In genomic region chr2:28821295-28821958, GRCh38 we compare ENCODE assay signal across 8 cellular contexts. TPM values are rescaled to one million over a fixed set of nuclear protein-coding genes. Genes with fewer than 3 reads are reported as not detected.
DNase-seq lines count a peak whose midpoint lies in the region; ATAC-seq and TF ChIP-seq lines count a peak whose summit lies in the region.

No MANE protein-coding gene starts in this region.

- no peak for TF ChIP-seq POLR2A in gastrocnemius medialis (IDR thresholded peaks at IDR 0.05)

- H3K4me1 ChIP-seq in gastrocnemius medialis, result no peaks in the 10 kb centered on the region

- H3K9me3 ChIP-seq in gastrocnemius medialis, result no peaks in the 10 kb centered on the region

- no peaks in the 10 kb centered on the region for H3K27me3 ChIP-seq in gastrocnemius medialis

- ATAC-seq in left cardiac atrium, result peak; percentile 38 to 58
- ATAC-seq in gastrocnemius medialis, result peak; percentile 70 to 94
- ATAC-seq in HG02938 (IDR thresholded peaks at IDR 0.05; ENCODE audit: unreplicated experiment), result no peak

- H3K27ac ChIP-seq in gastrocnemius medialis, result no peak overlapping the region

- DNase-seq in GM03348 (ENCODE audit: low spot score), result peak; percentile 62
- DNase-seq in Jurkat, Clone E6-1 (ENCODE audit: low read depth, low spot score), result peak; percentile 75
- peak; percentile 29 for DNase-seq in SHP77 treated with DMSO at 0.1 percent for 48 hours (lab: John Stamatoyannopoulos, UW)
- peak; percentile 45 for DNase-seq in activated naive CD4-positive, alpha-beta T cell treated with anti-CD3 and anti-CD28 coated beads, Interleukin-2, amount 50 U/mL, for 16 hours
- no peak for DNase-seq in left cardiac atrium
- peak; percentile 12 to 28 for DNase-seq in gastrocnemius medialis
- DNase-seq in cortex of kidney (lab: John Stamatoyannopoulos, UW), result no peak

- no peaks in the 10 kb centered on the region for H3K36me3 ChIP-seq in gastrocnemius medialis

- peak; percentile 67 to 80 (median 74) for TF ChIP-seq CTCF in gastrocnemius medialis (IDR thresholded peaks at IDR 0.05 in 4 of 5, conservative IDR thresholded peaks at IDR 0.05 in 1 of 5)

- no peak overlapping the region for H3K4me3 ChIP-seq in Jurkat, Clone E6-1 (ENCODE audit: low read length)
- no peak overlapping the region for H3K4me3 ChIP-seq in gastrocnemius medialis

- in situ Hi-C loops in gastrocnemius medialis (cut with MboI; ENCODE audit: low sequenced_read_pairs in 4 of 4), result loop anchor here in 3 of 4 donors (25.0 kb wide), 1 partner anchor 366 kb away; no protein-coding TSS in a partner anchor

- intact Hi-C loops in left cardiac atrium (cut with DNase I), result loop anchor here in 1 of 2 donors (5.0 kb wide), 1 partner anchor 376 kb away; no protein-coding TSS in a partner anchor
- intact Hi-C loops in gastrocnemius medialis (cut with DNase I; ENCODE audit: low total_unique reads), result loop anchor here (1.0 to 10.0 kb wide), 5 partner anchors 73 to 1253 kb away; partner anchors contain the start of gene WDR43

RNA-seq across cellular contexts. Expression of gene SPDYA, which starts 10.8 kb away (rescaled TPM):
- 0.87 TPM for polyA plus RNA-seq in Jurkat, Clone E6-1 (2012; ENCODE audit: insufficient read depth, insufficient read length)
- total RNA-seq in left cardiac atrium (under 1 TPM; 0.31 to 0.44 TPM), gastrocnemius medialis (under 1 TPM in 1 of 4 donors, not detected in 3; 0.31 TPM)

RNA-seq across cellular contexts. Expression of gene TRMT61B, which starts 48.7 kb away (rescaled TPM):
- polyA plus RNA-seq in Jurkat, Clone E6-1 (2012; ENCODE audit: insufficient read depth, insufficient read length), result 31.2 TPM
- total RNA-seq in left cardiac atrium, result 10 to 100 TPM; 14.3 to 16.0 TPM
- total RNA-seq in gastrocnemius medialis, result 10 to 100 TPM in 3 of 4 donors, 1 to 10 TPM in 1; 5.8 to 15.2 (median 13.5) TPM

Comparison
In these comparisons a context has a peak if more than half of its experiments do, and no peak if none do; other contexts are left out.
1. DNase-seq: peak in GM03348 (single experiment), Jurkat, Clone E6-1 (single experiment), SHP77 treated with DMSO at 0.1 percent for 48 hours (single experiment), activated naive CD4-positive, alpha-beta T cell treated with anti-CD3 and anti-CD28 coated beads, Interleukin-2, amount 50 U/mL, for 16 hours (single experiment) and gastrocnemius medialis (2 of 2); none in left cardiac atrium (single experiment) and cortex of kidney (single experiment).